In genomic region chr20:32509639-32510066, GRCh38 we compare ENCODE assay signal across 8 cellular contexts.
DNase-seq lines count a peak whose midpoint lies in the region; ATAC-seq and TF ChIP-seq lines count a peak whose summit lies in the region.

No MANE protein-coding gene starts in this region.

- peak overlapping the region; percentile 87 for H3K27ac Mint-ChIP-seq in activated naive CD8-positive, alpha-beta T cell treated with anti-CD3 and anti-CD28 coated beads, Interleukin-2, amount 10 ng/mL, durations not matched to agents 7 days and 5 days

- no peaks in the 10 kb centered on the region for H3K9me3 ChIP-seq in right atrium auricular region

- TF ChIP-seq CTCF in right atrium auricular region (IDR thresholded peaks at IDR 0.05): no peak

- peaks cover 27% of the 10 kb centered on the region for H3K36me3 Mint-ChIP-seq in activated naive CD8-positive, alpha-beta T cell treated with anti-CD3 and anti-CD28 coated beads, Interleukin-2, amount 10 ng/mL, durations not matched to agents 7 days and 5 days

- POLR2A ChIA-PET in activated naive CD8-positive, alpha-beta T cell treated with anti-CD3 and anti-CD28 coated beads, Interleukin-2, amount 10 ng/mL, durations not matched to agents 7 days and 5 days (lab: Charles Lee): interaction anchor here (0.6 to 1.8 kb wide), 10 partner anchors 15 to 278 kb away, joined by 3 to 8 read pairs (median 4); partner anchors contain the start of gene ASXL1

- H3K4me3 Mint-ChIP-seq in activated naive CD8-positive, alpha-beta T cell treated with anti-CD3 and anti-CD28 coated beads, Interleukin-2, amount 10 ng/mL, durations not matched to agents 7 days and 5 days: peak overlapping the region; percentile 82

- H3K27me3 ChIP-seq in right atrium auricular region: no peaks in the 10 kb centered on the region

- H3K27me3 Mint-ChIP-seq in activated naive CD8-positive, alpha-beta T cell treated with anti-CD3 and anti-CD28 coated beads, Interleukin-2, amount 10 ng/mL, durations not matched to agents 7 days and 5 days: no peaks in the 10 kb centered on the region

- H3K36me3 ChIP-seq in right atrium auricular region: no peaks in the 10 kb centered on the region

- DNase-seq in GM19238 (ENCODE audit: insufficient read length, low spot score) (peak; percentile 40), RPMI8226 (peak; percentile 44), posterior vena cava (ENCODE audit: low spot score) (peak; percentile 40), Kasumi-1 (lab: John Stamatoyannopoulos, UW) (no peak), right atrium auricular region (ENCODE audit: low spot score) (no peak), NCI-H345 treated with DMSO at 0.1 percent for 48 hours (lab: John Stamatoyannopoulos, UW; ENCODE audit: unreplicated experiment) (no peak)
- DNase-seq in activated naive CD8-positive, alpha-beta T cell treated with anti-CD3 and anti-CD28 coated beads, Interleukin-2, amount 10 ng/mL, durations not matched to agents 7 days and 5 days: peak; percentile 57

- no peaks in the 10 kb centered on the region for H3K9me3 Mint-ChIP-seq in activated naive CD8-positive, alpha-beta T cell treated with anti-CD3 and anti-CD28 coated beads, Interleukin-2, amount 10 ng/mL, durations not matched to agents 7 days and 5 days

- peak; percentile 65 for ATAC-seq in activated naive CD8-positive, alpha-beta T cell treated with anti-CD3 and anti-CD28 coated beads, Interleukin-2, amount 10 ng/mL, durations not matched to agents 7 days and 5 days (ENCODE audit: low read depth)
- no peak for ATAC-seq in HG02610 (IDR thresholded peaks at IDR 0.05; ENCODE audit: unreplicated experiment)

- H3K4me3 ChIP-seq in right atrium auricular region: no peak overlapping the region

- intact Hi-C loops in posterior vena cava (cut with DNase I): no loop called here

- peaks cover 0 to 12% of the 10 kb centered on the region in 2 donors for H3K4me1 ChIP-seq in right atrium auricular region

- H3K4me1 Mint-ChIP-seq in activated naive CD8-positive, alpha-beta T cell treated with anti-CD3 and anti-CD28 coated beads, Interleukin-2, amount 10 ng/mL, durations not matched to agents 7 days and 5 days: peaks cover 72% of the 10 kb centered on the region

- no peak overlapping the region for H3K27ac ChIP-seq in right atrium auricular region

Comparison
In these comparisons a context has a peak if more than half of its experiments do, and no peak if none do; other contexts are left out.
1. DNase-seq: peak in GM19238 (single experiment), RPMI8226 (single experiment), activated naive CD8-positive, alpha-beta T cell treated with anti-CD3 and anti-CD28 coated beads, Interleukin-2, amount 10 ng/mL, durations not matched to agents 7 days and 5 days (single experiment) and posterior vena cava (single experiment); none in Kasumi-1 (0 of 2), right atrium auricular region (single experiment) and NCI-H345 treated with DMSO at 0.1 percent for 48 hours (single experiment).